In the genomic region with DNA sequence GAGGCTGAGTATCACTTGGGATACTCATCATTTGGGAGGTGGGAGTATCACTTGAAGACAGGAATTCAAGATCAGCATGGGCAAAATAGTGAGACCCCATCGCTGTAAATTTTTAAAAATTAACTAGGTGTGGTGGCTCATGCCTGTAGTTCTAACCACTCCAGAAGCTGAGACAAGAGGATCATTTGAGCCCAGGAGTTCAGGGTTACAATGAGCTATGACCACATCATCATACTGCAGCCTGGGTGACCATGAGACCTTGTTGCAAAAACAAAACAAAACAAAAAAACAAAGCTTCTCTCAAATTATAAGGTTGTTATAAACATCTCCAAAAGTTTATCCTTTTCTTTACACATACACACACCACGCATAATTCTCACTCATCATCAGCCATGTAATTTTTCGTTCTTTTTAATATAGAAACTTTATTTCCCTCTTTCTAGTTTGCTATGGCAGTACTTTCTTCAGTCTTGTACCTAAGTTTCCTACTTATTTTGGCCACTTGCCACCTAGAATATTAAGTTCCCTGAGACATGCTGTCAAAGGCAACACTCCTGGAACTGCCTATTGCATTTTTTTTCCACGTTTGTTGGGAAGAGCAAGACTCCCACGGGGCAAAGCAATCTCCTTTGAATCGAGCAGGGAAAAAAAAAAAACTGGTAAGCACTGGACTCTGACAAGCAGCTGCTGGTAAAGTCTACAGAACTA, we compare ENCODE assay signal across 1 cellular context.
TF ChIP-seq lines count a peak whose summit lies in the region.

No MANE protein-coding gene starts in this region.

TF ChIP-seq in endothelial cell of umbilical vein, 7 proteins besides CTCF, POLR2A, EP300 and RAD21:
- no peak for TF ChIP-seq FOS (IDR thresholded peaks at IDR 0.05; ENCODE audit: borderline replicate concordance, insufficient read depth, low read length)
- TF ChIP-seq, protein P1, sequence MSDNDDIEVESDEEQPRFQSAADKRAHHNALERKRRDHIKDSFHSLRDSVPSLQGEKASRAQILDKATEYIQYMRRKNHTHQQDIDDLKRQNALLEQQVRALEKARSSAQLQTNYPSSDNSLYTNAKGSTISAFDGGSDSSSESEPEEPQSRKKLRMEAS (IDR thresholded peaks at IDR 0.05; ENCODE audit: insufficient read depth, insufficient read length), result no peak
- TF ChIP-seq POLR2AphosphoS5 (IDR thresholded peaks at IDR 0.05; ENCODE audit: insufficient read depth, low read depth, low read length), result no peak
- TF ChIP-seq JUN (IDR thresholded peaks at IDR 0.05; ENCODE audit: borderline replicate concordance, insufficient read depth, insufficient read length, low read depth), result no peak
- TF ChIP-seq MYC (IDR thresholded peaks at IDR 0.05; ENCODE audit: low read depth, low read length), result no peak
- TF ChIP-seq GATA2 (IDR thresholded peaks at IDR 0.05; ENCODE audit: insufficient read depth, insufficient read length, low read depth, low read length), result no peak
- TF ChIP-seq EZH2 (IDR thresholded peaks at IDR 0.05; ENCODE audit: borderline replicate concordance, low read depth, low read length, severe bottlenecking), result no peak
